Comparison of ENCODE assay signal across 9 cellular contexts in the genomic region with DNA sequence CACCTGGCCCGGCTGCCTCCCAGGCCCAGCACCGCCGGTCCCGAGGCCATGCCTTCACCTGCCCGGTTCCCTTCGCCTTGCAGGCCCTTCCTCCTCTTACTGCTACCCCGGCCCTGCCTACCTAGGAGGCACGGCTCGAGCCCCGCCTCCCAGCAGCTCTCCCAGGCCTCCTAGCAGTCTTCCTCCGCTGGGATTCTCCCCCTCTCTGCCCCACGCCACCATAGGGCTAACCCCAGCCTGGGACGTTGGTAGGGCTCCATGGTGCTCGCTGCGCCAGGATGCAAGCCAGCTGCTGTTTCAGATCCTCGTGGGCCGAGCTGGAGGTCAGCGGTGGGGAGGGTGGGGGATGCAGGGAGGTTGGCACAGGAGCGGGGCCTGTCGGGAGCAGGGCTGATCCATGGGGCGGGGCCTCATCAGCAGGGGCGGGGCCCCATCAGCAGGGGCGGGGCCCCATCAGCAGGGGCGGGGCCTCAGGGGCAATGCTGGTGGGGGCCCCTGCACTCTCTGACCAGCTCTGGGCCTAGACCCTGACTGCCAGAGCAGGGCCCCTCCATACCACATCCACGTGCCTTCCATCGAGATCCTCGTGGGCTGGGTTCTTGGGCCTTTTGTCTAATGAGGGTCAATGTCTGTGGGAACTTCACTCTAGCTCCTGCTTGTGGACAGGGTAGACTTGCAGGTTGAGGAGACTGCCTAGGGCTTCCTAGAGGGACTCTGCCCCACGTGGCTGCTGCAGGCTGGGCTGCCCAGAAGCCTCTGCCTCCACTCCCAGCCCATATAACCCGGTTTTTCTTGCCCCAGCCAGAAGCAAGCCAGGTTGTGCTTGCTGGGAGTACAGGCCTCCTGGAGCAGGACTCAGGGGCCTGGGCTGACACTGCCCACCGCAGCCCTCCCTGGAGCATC.
DNase-seq lines count a peak whose midpoint lies in the region; ATAC-seq, FAIRE-seq and TF ChIP-seq lines count a peak whose summit lies in the region.
"Had no signal": no experiment of that assay in that cellular context is flagged by ENCODE, and none has a peak within 500 bp of the region (broad histone marks: within the 10 kb centered on the region; RNA-seq: fewer than 3 reads in every experiment).

No MANE protein-coding gene starts in this region.

- H3K27me3 ChIP-seq in uterus, result no peaks in the 10 kb centered on the region

- H3K36me3 Mint-ChIP-seq in activated T-helper 2 cell treated with anti-CD3 and anti-CD28 coated beads, Interferon-gamma antibody, Interleukin-2, Interleukin-4, amounts not matched to agents 10 μg/mL and 5 μg/mL and 100 μg/mL, durations not matched to agents 14 hours and 24 hours and 36 hours (ENCODE audit: low read depth), result no peaks in the 10 kb centered on the region

- peak overlapping the region; percentile 17 for H3K4me3 Mint-ChIP-seq in activated T-helper 2 cell treated with anti-CD3 and anti-CD28 coated beads, Interferon-gamma antibody, Interleukin-2, Interleukin-4, amounts not matched to agents 10 μg/mL and 5 μg/mL and 100 μg/mL, durations not matched to agents 14 hours and 24 hours and 36 hours (ENCODE audit: low read depth)

- FAIRE-seq in kidney (lab: Jason Lieb, UNC), result no peak

- H3K9me3 Mint-ChIP-seq in activated T-helper 2 cell treated with anti-CD3 and anti-CD28 coated beads, Interferon-gamma antibody, Interleukin-2, Interleukin-4, amounts not matched to agents 10 μg/mL and 5 μg/mL and 100 μg/mL, durations not matched to agents 14 hours and 24 hours and 36 hours, result no peaks in the 10 kb centered on the region
- H3K9me3 Mint-ChIP-seq: activated T-cell treated with anti-CD3 and anti-CD28 coated beads, Interleukin-2, amount 50 U/mL, for 72 hours had no signal

- H3K4me1 Mint-ChIP-seq in activated T-helper 2 cell treated with anti-CD3 and anti-CD28 coated beads, Interferon-gamma antibody, Interleukin-2, Interleukin-4, amounts not matched to agents 10 μg/mL and 5 μg/mL and 100 μg/mL, durations not matched to agents 14 hours and 24 hours and 36 hours (ENCODE audit: low read depth), result peaks cover 7% of the 10 kb centered on the region

- no peak for TF ChIP-seq CTCF in kidney (IDR thresholded peaks at IDR 0.05; ENCODE audit: borderline replicate concordance, extremely low read depth, insufficient read depth)
- TF ChIP-seq CTCF in uterus (IDR thresholded peaks at IDR 0.05), result no peak

- TF ChIP-seq POLR2A in uterus (IDR thresholded peaks at IDR 0.05), result no peak

- no peak overlapping the region for H3K27ac Mint-ChIP-seq in activated T-helper 2 cell treated with anti-CD3 and anti-CD28 coated beads, Interferon-gamma antibody, Interleukin-2, Interleukin-4, amounts not matched to agents 10 μg/mL and 5 μg/mL and 100 μg/mL, durations not matched to agents 14 hours and 24 hours and 36 hours
- H3K27ac Mint-ChIP-seq: activated T-cell treated with anti-CD3 and anti-CD28 coated beads, Interleukin-2, amount 50 U/mL, for 72 hours had no signal

- intact Hi-C loops in activated T-helper 2 cell treated with anti-CD3 and anti-CD28 coated beads, Interferon-gamma antibody, Interleukin-2, Interleukin-4, amounts not matched to agents 10 μg/mL and 5 μg/mL and 100 μg/mL, durations not matched to agents 14 hours and 24 hours and 36 hours (cut with micrococcal nuclease), result loop anchor here (2.0 kb wide), 1 partner anchor 65 kb away; the partner anchor contains the start of gene CSGALNACT2
- intact Hi-C loops in kidney (cut with DNase I) (no loop called here), uterus (cut with DNase I; ENCODE audit: low total_unique reads) (no loop called here)

- no peak overlapping the region for H3K9ac ChIP-seq in kidney (ENCODE audit: low read length in 2 of 2)

- DNase-seq in D341Med (ENCODE audit: low spot score) (peak; percentile 33), kidney (peak; percentile 72), uterus (peak; percentile 23 to 29), hippocampal formation (lab: John Stamatoyannopoulos, UW) (no peak), EL (no peak)
- no peak for DNase-seq in activated T-helper 2 cell treated with anti-CD3 and anti-CD28 coated beads, Interferon-gamma antibody, Interleukin-2, Interleukin-4, amounts not matched to agents 10 μg/mL and 5 μg/mL and 100 μg/mL, durations not matched to agents 14 hours and 24 hours and 36 hours (ENCODE audit: low spot score)

- ATAC-seq in HG02623 (IDR thresholded peaks at IDR 0.05; ENCODE audit: unreplicated experiment) (peak; percentile 25), GM21723 (IDR thresholded peaks at IDR 0.05; ENCODE audit: unreplicated experiment) (no peak)

- H3K9me3 ChIP-seq in kidney (ENCODE audit: control insufficient read depth in 1 of 2, low read length in 2 of 2) (no peaks in the 10 kb centered on the region), uterus (no peaks in the 10 kb centered on the region)

- no peak overlapping the region for H3K27ac ChIP-seq in kidney (ENCODE audit: low read depth in 2 of 2, low read length in 2 of 2)
- peak overlapping the region in 1 of 2 donors; percentile 3 for H3K27ac ChIP-seq in uterus

- no peak overlapping the region for H3K4me3 ChIP-seq in kidney (ENCODE audit: low read length in 2 of 2)
- peak overlapping the region; percentile 1 to 6 for H3K4me3 ChIP-seq in uterus

- peaks cover 3 to 5% of the 10 kb centered on the region in 2 donors for H3K4me1 ChIP-seq in kidney (ENCODE audit: control insufficient read depth in 1 of 2, insufficient read depth in 1 of 2, low read depth in 1 of 2, low read length in 2 of 2)
- no peaks in the 10 kb centered on the region for H3K4me1 ChIP-seq in uterus

- H3K27me3 Mint-ChIP-seq in activated T-helper 2 cell treated with anti-CD3 and anti-CD28 coated beads, Interferon-gamma antibody, Interleukin-2, Interleukin-4, amounts not matched to agents 10 μg/mL and 5 μg/mL and 100 μg/mL, durations not matched to agents 14 hours and 24 hours and 36 hours (ENCODE audit: low read depth), result no peaks in the 10 kb centered on the region

- H3K36me3 ChIP-seq in kidney (ENCODE audit: control insufficient read depth in 1 of 2, insufficient read depth in 2 of 2, low read length in 2 of 2) (no peaks in the 10 kb centered on the region), uterus (no peaks in the 10 kb centered on the region)

Comparison
In these comparisons a context has a peak if more than half of its experiments do, and no peak if none do; other contexts are left out.
1. DNase-seq: peak in D341Med (single experiment), kidney (single experiment) and uterus (2 of 2); none in activated T-helper 2 cell treated with anti-CD3 and anti-CD28 coated beads, Interferon-gamma antibody, Interleukin-2, Interleukin-4, amounts not matched to agents 10 μg/mL and 5 μg/mL and 100 μg/mL, durations not matched to agents 14 hours and 24 hours and 36 hours (single experiment), hippocampal formation (0 of 2) and EL (single experiment).
2. H3K4me3 ChIP-seq: peak in uterus (2 of 2); none in kidney (0 of 2).